Comparison of ENCODE assay signal across 9 cellular contexts in the genomic region with DNA sequence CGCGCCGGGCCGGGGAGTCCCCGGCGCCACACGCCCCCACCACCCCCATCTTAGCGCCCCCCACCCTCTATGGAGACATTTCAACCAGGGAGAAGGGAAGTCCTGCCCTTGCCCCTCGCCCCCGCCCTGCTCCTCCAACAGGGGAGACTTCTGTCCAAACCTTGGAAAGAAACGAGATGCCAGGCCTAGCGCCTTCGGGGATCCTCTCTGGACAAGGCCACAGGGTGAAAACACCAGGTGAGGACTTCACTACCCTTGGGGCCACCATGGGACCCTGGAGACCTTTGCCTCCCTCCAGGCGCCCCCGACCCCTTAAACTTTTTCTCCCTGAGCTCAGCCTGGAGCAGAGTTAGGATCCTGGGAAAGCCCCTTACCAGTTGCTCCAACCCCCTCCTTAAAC. TPM values are rescaled to one million over a fixed set of nuclear protein-coding genes. Genes with fewer than 3 reads are reported as not detected.
A peak's percentile ranks its signal among the peaks of the same experiment; 100 is the strongest.
DNase-seq lines count a peak whose midpoint lies in the region; ATAC-seq, FAIRE-seq and TF ChIP-seq lines count a peak whose summit lies in the region.
"Had no signal": no experiment of that assay in that cellular context is flagged by ENCODE, and none has a peak within 500 bp of the region (broad histone marks: within the 10 kb centered on the region; RNA-seq: fewer than 3 reads in every experiment).

No MANE protein-coding gene starts in this region.

- peaks cover 25 to 26% of the 10 kb centered on the region in 2 experiments for H3K4me1 Mint-ChIP-seq in H9

- H3K18ac ChIP-seq in H9 (ENCODE audit: insufficient read length, low read depth, low read length) = peak overlapping the region; percentile 65

- intact Hi-C loops in lower lobe of right lung (cut with DNase I) (no loop called here), testis (cut with DNase I; ENCODE audit: low total_unique reads) (no loop called here), head of caudate nucleus (cut with DNase I) (loop anchor here (10.0 kb wide), 1 partner anchor 266 kb away; a partner anchor contains a TSS)

- H2AFZ ChIP-seq in H9 (ENCODE audit: low read length) = no peak overlapping the region
- no peak overlapping the region for H2AFZ ChIP-seq in SU-DHL-6 (ENCODE audit: low read depth, low read length, severe bottlenecking)

- no peak overlapping the region for H2BK12ac ChIP-seq in H9 (ENCODE audit: insufficient read length, low read depth, low read length)

- no peak overlapping the region for H2BK15ac ChIP-seq in H9 (ENCODE audit: low read depth, low read length)

- H3K4me2 ChIP-seq in H9 (ENCODE audit: insufficient read depth, insufficient read length, low read length) (peak overlapping the region; percentile 49), SU-DHL-6 (ENCODE audit: low read depth, low read length, poor library complexity, severe bottlenecking) (peak overlapping the region; percentile 61)

- peak overlapping the region; percentile 85 for H3K14ac ChIP-seq in H9 (ENCODE audit: insufficient read depth, low read length)

- WGBS in H9 (ENCODE audit: extremely low coverage, insufficient read length, low lambda C conversion rate) = no CpG with 5 or more reads among the region's 15 CpGs
- whole genome bisulfite sequencing in testis, 2 donors = 27 to 38% methylated on average over 5 to 8 of the region's 15 CpGs

- TF ChIP-seq CTCF in H9 (conservative IDR thresholded peaks at IDR 0.05) (no peak), SU-DHL-6 (IDR thresholded peaks at IDR 0.05; ENCODE audit: insufficient read depth, low read length, poor library complexity, severe bottlenecking) (no peak), lower lobe of right lung (IDR thresholded peaks at IDR 0.05) (no peak), testis (IDR thresholded peaks at IDR 0.05) (no peak)

- H3K27me3 Mint-ChIP-seq in H9 (ENCODE audit: low read depth) = peaks cover 20% of the 10 kb centered on the region

- H3T11ph ChIP-seq in H9 (ENCODE audit: low read length) = no peak overlapping the region

- H3K4me3 ChIP-seq in SU-DHL-6 (ENCODE audit: insufficient read depth, low read length, poor library complexity, severe bottlenecking) = no peak overlapping the region
- peak overlapping the region; percentile 44 for H3K4me3 ChIP-seq in lower lobe of right lung
- peak overlapping the region; percentile 42 to 52 for H3K4me3 ChIP-seq in testis

- H2BK120ac ChIP-seq in H9 (ENCODE audit: low read depth, low read length, poor library complexity, severe bottlenecking) = no peak overlapping the region

- no peak overlapping the region for H4K5ac ChIP-seq in H9 (ENCODE audit: insufficient read length, low read depth, low read length)

- peak overlapping the region; percentile 51 to 72 for H3K4me3 Mint-ChIP-seq in H9

- no peak overlapping the region for H3K9ac ChIP-seq in H9 (ENCODE audit: extremely low read depth, insufficient read length, low read length)
- no peak overlapping the region for H3K9ac ChIP-seq in SU-DHL-6 (ENCODE audit: low read length)

- no peak overlapping the region for H4K8ac ChIP-seq in H9 (replicated peaks; ENCODE audit: insufficient read length, low read depth, low read length)

- H3K27me3 ChIP-seq in H9 (ENCODE audit: insufficient read depth, low read length) (no peaks in the 10 kb centered on the region; the same call in 1 of the 2 replicates), SU-DHL-6 (ENCODE audit: low read length) (no peaks in the 10 kb centered on the region), lower lobe of right lung (ENCODE audit: low read depth) (peaks cover 30% of the 10 kb centered on the region), testis (no peaks in the 10 kb centered on the region)

- TF ChIP-seq POLR2A in testis (IDR thresholded peaks at IDR 0.05) = no peak

- H4K20me1 ChIP-seq in H9 (ENCODE audit: control insufficient read depth, insufficient read depth, insufficient read length) (no peaks in the 10 kb centered on the region), SU-DHL-6 (ENCODE audit: low read depth, low read length) (no peaks in the 10 kb centered on the region)

- no peaks in the 10 kb centered on the region for H3K36me3 Mint-ChIP-seq in H9 (ENCODE audit: insufficient read depth in 1 of 3, low read depth in 3 of 3)

- H3K56ac ChIP-seq in H9 (ENCODE audit: insufficient read length, low read depth, low read length) = no peak overlapping the region

- H4K91ac ChIP-seq in H9 (ENCODE audit: insufficient read length, low read depth, low read length) = no peak overlapping the region

- H3K23ac ChIP-seq in H9 (ENCODE audit: insufficient read length, low read depth, low read length) = no peak overlapping the region

- H3K9me3 ChIP-seq in H9 (ENCODE audit: control insufficient read depth, low read depth, low read length) = no peaks in the 10 kb centered on the region
- no peaks in the 10 kb centered on the region for H3K9me3 ChIP-seq in SU-DHL-6 (ENCODE audit: insufficient read depth, low read length)
- no peaks in the 10 kb centered on the region for H3K9me3 ChIP-seq in lower lobe of right lung
- no peaks in the 10 kb centered on the region for H3K9me3 ChIP-seq in testis

- no peak for FAIRE-seq in HTR-8/SVneo (lab: Jason Lieb, UNC)
- FAIRE-seq: frontal cortex had no signal

- no peak overlapping the region for H2BK20ac ChIP-seq in H9 (ENCODE audit: low read depth, low read length, poor library complexity, severe bottlenecking)

- peaks cover 10% of the 10 kb centered on the region for H3K23me2 ChIP-seq in H9 (ENCODE audit: insufficient read length, low read depth, low read length, poor library complexity, severe bottlenecking)

- no peaks in the 10 kb centered on the region for H3F3A ChIP-seq in SU-DHL-6 (ENCODE audit: insufficient read depth)

- H3K9me3 Mint-ChIP-seq in H9 = no peaks in the 10 kb centered on the region

- DNase-seq in H9 (no peak), lower lobe of right lung (no peak), testis (no peak), HTR-8/SVneo (ENCODE audit: insufficient read length, low spot score) (no peak), head of caudate nucleus (no peak)

- no peak overlapping the region for H3K27ac ChIP-seq in H9 (ENCODE audit: insufficient read length, low read depth, low read length)
- H3K27ac ChIP-seq in SU-DHL-6 (ENCODE audit: low read depth, low read length) = no peak overlapping the region
- no peak overlapping the region for H3K27ac ChIP-seq in lower lobe of right lung
- peak overlapping the region in 1 of 2 donors; percentile 53 for H3K27ac ChIP-seq in testis

- H3K4me1 ChIP-seq in H9 (ENCODE audit: insufficient read depth, low read length) (peaks cover 5% of the 10 kb centered on the region), lower lobe of right lung (peaks cover 6% of the 10 kb centered on the region), testis (peaks cover 5% of the 10 kb centered on the region)

- no peak overlapping the region for H2AK5ac ChIP-seq in H9 (ENCODE audit: insufficient read length, low read length)

- H2BK5ac ChIP-seq in H9 (ENCODE audit: insufficient read length, low read length) = no peak overlapping the region

- no peak overlapping the region for H3K27ac Mint-ChIP-seq in H9

- H3K9me2 ChIP-seq in SU-DHL-6 (replicated peaks; ENCODE audit: insufficient read depth, low read length) = no peaks in the 10 kb centered on the region

- no peak for ATAC-seq in lower lobe of right lung
- ATAC-seq in GM19328 (IDR thresholded peaks at IDR 0.05; ENCODE audit: unreplicated experiment) = no peak

- H3K79me2 ChIP-seq in H9 (ENCODE audit: insufficient read depth, low read length) (no peaks in the 10 kb centered on the region), SU-DHL-6 (ENCODE audit: insufficient read depth, low read length) (no peaks in the 10 kb centered on the region)

- no peak overlapping the region; the same call in 1 of the 2 replicates for H3K4ac ChIP-seq in H9 (ENCODE audit: low read depth, low read length)

- no peaks in the 10 kb centered on the region for H3K36me3 ChIP-seq in SU-DHL-6 (ENCODE audit: low read length)
- no peaks in the 10 kb centered on the region for H3K36me3 ChIP-seq in lower lobe of right lung
- H3K36me3 ChIP-seq in testis (ENCODE audit: low read depth, missing control alignments) = no peaks in the 10 kb centered on the region

- no peaks in the 10 kb centered on the region for H3K79me1 ChIP-seq in H9 (ENCODE audit: insufficient read depth, low read depth, low read length, poor library complexity, severe bottlenecking)

RNA-seq across cellular contexts. Expression of a gene that starts 11.6 kb away (rescaled TPM):
- total RNA-seq in H9 (2021) (1.6 and 1.8 TPM in 2 replicates), lower lobe of right lung (not detected), testis (1 to 10 TPM in 1 of 2 donors, under 1 TPM in 1; 0.50 to 1.4 TPM)
- polyA plus RNA-seq in testis (ENCODE audit: insufficient read depth, low read depth, low replicate concordance) = 0.09 TPM
- total RNA-seq: mesenteric fat pad had no signal

RNA-seq across cellular contexts. Expression of a gene that starts 29.4 kb away (rescaled TPM):
- total RNA-seq in H9 (2021) (105 and 106 TPM in 2 replicates), lower lobe of right lung (32.7 TPM), testis (10 to 100 TPM; 21.2 to 23.7 TPM)
- 50.0 TPM for polyA plus RNA-seq in testis (ENCODE audit: insufficient read depth, low read depth, low replicate concordance)

RNA-seq across cellular contexts. Expression of a gene that starts 37.7 kb away (rescaled TPM):
- total RNA-seq in H9 (2021) = 29.7 and 29.8 TPM in 2 replicates
- 10.6 TPM for total RNA-seq in lower lobe of right lung
- 1 to 10 TPM; 1.6 to 3.1 TPM for total RNA-seq in testis
- polyA plus RNA-seq in testis (ENCODE audit: insufficient read depth, low read depth, low replicate concordance) = 1.2 TPM

RNA-seq across cellular contexts. Expression of a gene that starts 57.5 kb away (rescaled TPM):
- total RNA-seq in H9 (2021) (9.3 and 10.3 TPM in 2 replicates), lower lobe of right lung (21.4 TPM), testis (10 to 100 TPM; 13.0 to 17.7 TPM)
- polyA plus RNA-seq in testis (ENCODE audit: insufficient read depth, low read depth, low replicate concordance) = 10.2 TPM
